Comparison of ENCODE assay signal across 8 cellular contexts in genomic region chr2:73907840-73908452, GRCh38. TPM values are rescaled to one million over a fixed set of nuclear protein-coding genes. Genes with fewer than 3 reads are reported as not detected.
A peak's percentile ranks its signal among the peaks of the same experiment; 100 is the strongest.
DNase-seq lines count a peak whose midpoint lies in the region; ATAC-seq, FAIRE-seq and TF ChIP-seq lines count a peak whose summit lies in the region.

No MANE protein-coding gene starts in this region.

- H3K27me3 ChIP-seq in OCI-LY3 (ENCODE audit: low read depth, low read length) (no peaks in the 10 kb centered on the region), keratinocyte (ENCODE audit: control insufficient read depth, extremely low read depth, insufficient read depth, low read length) (no peaks in the 10 kb centered on the region)

- H4K20me1 ChIP-seq in OCI-LY3 (ENCODE audit: insufficient read depth, low read length) (no peaks in the 10 kb centered on the region), keratinocyte (ENCODE audit: control insufficient read depth, extremely low read depth, insufficient read depth, low read length) (no peaks in the 10 kb centered on the region)

- no peak overlapping the region for H3K9ac ChIP-seq in OCI-LY3 (ENCODE audit: low read length)
- H3K9ac ChIP-seq in keratinocyte (ENCODE audit: control insufficient read depth, extremely low read depth, insufficient read depth, low read length) = no peak overlapping the region

- no peaks in the 10 kb centered on the region for H3K9me1 ChIP-seq in keratinocyte (ENCODE audit: control insufficient read depth, extremely low read depth, insufficient read depth, low read length)

- peak; percentile 41 for TF ChIP-seq CTCF in OCI-LY3 (IDR thresholded peaks at IDR 0.05; ENCODE audit: low read depth, low read length)
- TF ChIP-seq CTCF in keratinocyte (optimal IDR thresholded peaks at IDR 0.05 in 1 of 3, IDR thresholded peaks at IDR 0.05 in 1 of 3, conservative IDR thresholded peaks at IDR 0.05 in 1 of 3; ENCODE audit: extremely low read depth in 1 of 3, insufficient read depth in 2 of 3, low read length in 3 of 3) = peak in 2 of 3 experiments; percentile 42 to 74

- no peak overlapping the region for H3K4me3 ChIP-seq in OCI-LY3 (ENCODE audit: low read length)
- H3K4me3 ChIP-seq in keratinocyte (ENCODE audit: control insufficient read depth in 2 of 3, extremely low read depth in 1 of 3, insufficient read depth in 2 of 3, low read depth in 1 of 3, low read length in 3 of 3) = no peak overlapping the region

- H3K4me2 ChIP-seq in OCI-LY3 (ENCODE audit: low read length) (no peak overlapping the region), keratinocyte (ENCODE audit: control insufficient read depth, extremely low read depth, insufficient read depth, low read depth, low read length) (no peak overlapping the region)

- FAIRE-seq in keratinocyte (lab: Jason Lieb, UNC) = no peak

- H3K27ac ChIP-seq in OCI-LY3 (ENCODE audit: low read length) = no peak overlapping the region
- no peak overlapping the region for H3K27ac ChIP-seq in keratinocyte (ENCODE audit: control insufficient read depth, insufficient read depth, low read length)

- DNase-seq in G401 (ENCODE audit: low spot score) = peak; percentile 23
- DNase-seq in activated gamma-delta T cell treated with anti-CD3 and anti-CD28 coated beads, Interleukin-2, amount 50 U/mL, for 16 hours (ENCODE audit: low read depth) = peak; percentile 31
- DNase-seq in keratinocyte (ENCODE audit: low read depth, low spot score) = no peak
- peak; percentile 48 for DNase-seq in stimulated activated naive CD4-positive, alpha-beta T cell treated with Interleukin-2 at 50 U/mL for 16 hours (lab: John Stamatoyannopoulos, UW)
- no peak for DNase-seq in glomerular visceral epithelial cell (ENCODE audit: extremely low spot score)

- no peaks in the 10 kb centered on the region for H3K9me3 ChIP-seq in OCI-LY3 (ENCODE audit: insufficient read depth, low read length)
- no peaks in the 10 kb centered on the region for H3K9me3 ChIP-seq in keratinocyte (ENCODE audit: control insufficient read depth, low read depth, low read length)

- H2AFZ ChIP-seq in OCI-LY3 (ENCODE audit: low read depth, low read length) (no peak overlapping the region), keratinocyte (ENCODE audit: control insufficient read depth, low read length) (no peak overlapping the region)

- no peaks in the 10 kb centered on the region for H3K79me2 ChIP-seq in OCI-LY3 (ENCODE audit: low read length)
- no peaks in the 10 kb centered on the region for H3K79me2 ChIP-seq in keratinocyte (ENCODE audit: control insufficient read depth, insufficient read depth, low read length)

- ATAC-seq in HG03108 (IDR thresholded peaks at IDR 0.05; ENCODE audit: unreplicated experiment) = peak; percentile 63
- ATAC-seq in GM21360 (IDR thresholded peaks at IDR 0.05; ENCODE audit: unreplicated experiment) = no peak

- H3K4me1 ChIP-seq in OCI-LY3 (ENCODE audit: low read length) (no peaks in the 10 kb centered on the region), keratinocyte (ENCODE audit: control insufficient read depth, extremely low read depth, insufficient read depth, low read length) (no peaks in the 10 kb centered on the region)

- in situ Hi-C loops in G401 (cut with HindIII; ENCODE audit: low sequenced_read_pairs) = no loop called here

- peaks cover 34% of the 10 kb centered on the region for H3K36me3 ChIP-seq in OCI-LY3 (replicated peaks; ENCODE audit: low read depth, low read length)
- H3K36me3 ChIP-seq in keratinocyte (ENCODE audit: control insufficient read depth in 2 of 2, extremely low read depth in 1 of 2, insufficient read depth in 2 of 2, low read length in 2 of 2) = no peaks in the 10 kb centered on the region

- dilution Hi-C loops in keratinocyte (cut with MboI; ENCODE audit: extremely low pct_ligation_motif_present, low sequenced_read_pairs) = no loop called here

RNA-seq across cellular contexts. Expression of gene ACTG2, which starts 15.1 kb away (rescaled TPM):
- not detected in 2 replicates for total RNA-seq in G401 (2014; rRNA removed; shearing (Covaris generic))
- 0.12 to 0.18 TPM in 2 of 3 replicates, not detected in the other for polyA plus RNA-seq in keratinocyte
- polyA plus RNA-seq in keratinocyte (2011; ENCODE audit: low read depth) = not detected
- polyA plus RNA-seq in keratinocyte (2011; cell fraction: cytosol; rRNA removed) = 0.26 and 0.69 TPM in 2 replicates
- polyA plus RNA-seq in keratinocyte (2011; cell fraction: nucleus; rRNA removed) = 0.47 and 0.93 TPM in 2 replicates
- not detected in 2 replicates for polyA plus RNA-seq in keratinocyte (2012; ENCODE audit: low replicate concordance)
- polyA minus RNA-seq in keratinocyte = 0.30 TPM in 1 of 3 replicates, not detected in the others
- not detected for polyA minus RNA-seq in keratinocyte (2011; cell fraction: cytosol; rRNA and poly(A)+ RNA removed)
- not detected in 2 replicates for polyA minus RNA-seq in keratinocyte (2011; cell fraction: nucleus; rRNA and poly(A)+ RNA removed)

RNA-seq across cellular contexts. Expression of gene DGUOK, which starts 18.7 kb away (rescaled TPM):
- total RNA-seq in G401 (2014; rRNA removed; shearing (Covaris generic)) = 57.2 and 68.9 TPM in 2 replicates
- 76.4 to 106 TPM (median 102 TPM) in 3 replicates for polyA plus RNA-seq in keratinocyte
- polyA plus RNA-seq in keratinocyte (2011; ENCODE audit: low read depth) = 12.3 TPM
- 98.1 and 132 TPM in 2 replicates for polyA plus RNA-seq in keratinocyte (2011; cell fraction: cytosol; rRNA removed)
- 50.9 and 59.2 TPM in 2 replicates for polyA plus RNA-seq in keratinocyte (2011; cell fraction: nucleus; rRNA removed)
- 75.0 and 100 TPM in 2 replicates for polyA plus RNA-seq in keratinocyte (2012; ENCODE audit: low replicate concordance)
- 37.6 to 46.3 TPM (median 38.1 TPM) in 3 replicates for polyA minus RNA-seq in keratinocyte
- polyA minus RNA-seq in keratinocyte (2011; cell fraction: cytosol; rRNA and poly(A)+ RNA removed) = 36.4 TPM
- polyA minus RNA-seq in keratinocyte (2011; cell fraction: nucleus; rRNA and poly(A)+ RNA removed) = 18.3 and 21.2 TPM in 2 replicates

Comparison
In these comparisons a context has a peak if more than half of its experiments do, and no peak if none do; other contexts are left out.
1. DNase-seq: peak in G401 (single experiment), activated gamma-delta T cell treated with anti-CD3 and anti-CD28 coated beads, Interleukin-2, amount 50 U/mL, for 16 hours (single experiment) and stimulated activated naive CD4-positive, alpha-beta T cell treated with Interleukin-2 at 50 U/mL for 16 hours (single experiment); none in keratinocyte (single experiment) and glomerular visceral epithelial cell (single experiment).